ENCODE assay signal across 1 cellular context in the genomic region with DNA sequence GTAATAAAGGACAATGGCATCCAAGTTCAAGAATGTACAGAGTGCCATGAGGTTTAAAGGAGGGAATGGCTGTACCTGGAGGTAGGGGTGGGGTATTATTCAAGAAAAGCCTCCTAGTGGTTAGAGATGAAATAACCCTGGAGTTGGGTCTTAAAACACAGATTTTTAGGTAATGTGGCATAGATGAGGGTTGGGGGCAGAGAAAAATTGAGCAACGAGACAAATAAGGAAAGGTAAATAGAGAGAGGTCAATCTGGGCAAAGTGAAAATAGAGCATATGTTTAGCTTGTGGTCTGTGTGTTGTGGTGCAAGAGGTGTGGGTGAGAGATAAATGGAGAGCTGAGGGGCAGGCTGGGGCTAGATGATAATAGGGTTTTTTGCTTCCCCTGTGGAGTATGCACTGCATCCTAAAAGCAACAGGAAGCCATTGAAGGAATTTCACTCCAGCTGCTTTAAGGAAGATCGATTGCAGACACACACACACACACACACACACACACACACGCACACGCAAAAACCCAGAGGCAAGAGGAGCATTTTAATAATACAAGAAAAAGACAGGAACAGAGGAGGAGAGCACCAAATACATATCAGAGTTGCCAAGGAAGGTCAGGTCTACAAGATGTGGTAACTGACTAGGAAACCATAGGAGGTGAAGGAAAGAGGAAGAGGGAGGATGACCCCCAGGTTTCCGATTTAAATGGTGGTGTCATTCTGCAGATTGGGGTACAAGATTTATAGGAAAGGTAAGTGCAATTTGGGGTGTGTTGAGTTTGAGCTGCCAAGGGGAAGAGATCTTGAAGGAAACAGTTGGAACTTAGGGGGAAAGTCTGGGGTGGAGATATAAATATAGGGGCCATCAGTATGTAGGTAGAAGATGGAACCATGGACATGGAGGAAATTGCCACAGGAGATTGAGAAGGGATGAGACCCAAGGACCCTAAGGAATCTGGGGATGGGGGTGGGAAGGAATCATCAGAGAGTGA.
A peak's percentile ranks its signal among the peaks of the same experiment; 100 is the strongest.
TF ChIP-seq lines count a peak whose summit lies in the region.

No MANE protein-coding gene starts in this region.

TF ChIP-seq in HepG2, 621 proteins besides CTCF, POLR2A, EP300 and RAD21 (continued from another document and continues in another):
- TF ChIP-seq, protein P1, sequence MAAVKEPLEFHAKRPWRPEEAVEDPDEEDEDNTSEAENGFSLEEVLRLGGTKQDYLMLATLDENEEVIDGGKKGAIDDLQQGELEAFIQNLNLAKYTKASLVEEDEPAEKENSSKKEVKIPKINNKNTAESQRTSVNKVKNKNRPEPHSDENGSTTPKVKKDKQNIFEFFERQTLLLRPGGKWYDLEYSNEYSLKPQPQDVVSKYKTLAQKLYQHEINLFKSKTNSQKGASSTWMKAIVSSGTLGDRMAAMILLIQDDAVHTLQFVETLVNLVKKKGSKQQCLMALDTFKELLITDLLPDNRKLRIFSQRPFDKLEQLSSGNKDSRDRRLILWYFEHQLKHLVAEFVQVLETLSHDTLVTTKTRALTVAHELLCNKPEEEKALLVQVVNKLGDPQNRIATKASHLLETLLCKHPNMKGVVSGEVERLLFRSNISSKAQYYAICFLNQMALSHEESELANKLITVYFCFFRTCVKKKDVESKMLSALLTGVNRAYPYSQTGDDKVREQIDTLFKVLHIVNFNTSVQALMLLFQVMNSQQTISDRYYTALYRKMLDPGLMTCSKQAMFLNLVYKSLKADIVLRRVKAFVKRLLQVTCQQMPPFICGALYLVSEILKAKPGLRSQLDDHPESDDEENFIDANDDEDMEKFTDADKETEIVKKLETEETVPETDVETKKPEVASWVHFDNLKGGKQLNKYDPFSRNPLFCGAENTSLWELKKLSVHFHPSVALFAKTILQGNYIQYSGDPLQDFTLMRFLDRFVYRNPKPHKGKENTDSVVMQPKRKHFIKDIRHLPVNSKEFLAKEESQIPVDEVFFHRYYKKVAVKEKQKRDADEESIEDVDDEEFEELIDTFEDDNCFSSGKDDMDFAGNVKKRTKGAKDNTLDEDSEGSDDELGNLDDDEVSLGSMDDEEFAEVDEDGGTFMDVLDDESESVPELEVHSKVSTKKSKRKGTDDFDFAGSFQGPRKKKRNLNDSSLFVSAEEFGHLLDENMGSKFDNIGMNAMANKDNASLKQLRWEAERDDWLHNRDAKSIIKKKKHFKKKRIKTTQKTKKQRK (IDR thresholded peaks at IDR 0.05; ENCODE audit: low read length) = no peak
- TF ChIP-seq ZNF556 (CRISPR knock-in tag; IDR thresholded peaks at IDR 0.05; ENCODE audit: borderline replicate concordance) (peak; percentile 97), ZNF101 (CRISPR knock-in tag; IDR thresholded peaks at IDR 0.05; ENCODE audit: borderline replicate concordance, low read depth) (0 out of 2 replicates have a peak, but pooled peaks have one; percentile 69), ZNF784 (CRISPR knock-in tag; IDR thresholded peaks at IDR 0.05; ENCODE audit: borderline replicate concordance) (peak; percentile 86), HMG20A (CRISPR knock-in tag; IDR thresholded peaks at IDR 0.05; ENCODE audit: borderline replicate concordance) (peak; percentile 99), ZBTB25 (CRISPR knock-in tag; IDR thresholded peaks at IDR 0.05) (peak; percentile 97), IKZF5 (CRISPR knock-in tag; IDR thresholded peaks at IDR 0.05) (peak; percentile 97), HMGXB3 (CRISPR knock-in tag; IDR thresholded peaks at IDR 0.05; ENCODE audit: borderline replicate concordance) (0 out of 2 replicates have a peak, but pooled peaks have one; percentile 39), CCDC6 (CRISPR knock-in tag; IDR thresholded peaks at IDR 0.05) (peak; percentile 81; the same call in 1 of the 2 replicates), SIN3B (IDR thresholded peaks at IDR 0.05; ENCODE audit: low read length) (no peak), BATF2 (CRISPR knock-in tag; IDR thresholded peaks at IDR 0.05) (no peak), ZNF7 (CRISPR knock-in tag; IDR thresholded peaks at IDR 0.05) (no peak), MIER2 (CRISPR knock-in tag; IDR thresholded peaks at IDR 0.05) (peak; percentile 90), SMYD3 (CRISPR knock-in tag; IDR thresholded peaks at IDR 0.05) (peak; percentile 80; the same call in 1 of the 2 replicates), ZNF34 (CRISPR knock-in tag; IDR thresholded peaks at IDR 0.05; ENCODE audit: borderline replicate concordance) (peak; percentile 99), NFYB (CRISPR knock-in tag; IDR thresholded peaks at IDR 0.05) (peak; percentile 26; the same call in 1 of the 2 replicates), CCAR2 (optimal IDR thresholded peaks at IDR 0.05; ENCODE audit: low read depth, low read length) (peak; percentile 18), GZF1 (CRISPR knock-in tag; IDR thresholded peaks at IDR 0.05) (peak; percentile 34; the same call in 1 of the 2 replicates), SNAPC2 (CRISPR knock-in tag; IDR thresholded peaks at IDR 0.05) (peak; percentile 56; the same call in 1 of the 2 replicates), ZNF30 (CRISPR knock-in tag; IDR thresholded peaks at IDR 0.05) (no peak), ZNF710 (CRISPR knock-in tag; IDR thresholded peaks at IDR 0.05; ENCODE audit: borderline replicate concordance) (peak; percentile 99), NR2F1 (CRISPR knock-in tag; IDR thresholded peaks at IDR 0.05) (peak; percentile 97 to 98), RFX5 (IDR thresholded peaks at IDR 0.05; ENCODE audit: low read depth, low read length) (no peak), SIX4 (CRISPR knock-in tag; IDR thresholded peaks at IDR 0.05) (peak; percentile 94), ZNF607 (CRISPR knock-in tag; IDR thresholded peaks at IDR 0.05; ENCODE audit: borderline replicate concordance) (no peak; the same call in 1 of the 2 replicates), ZNF609 (CRISPR knock-in tag; IDR thresholded peaks at IDR 0.05; ENCODE audit: borderline replicate concordance) (peak; percentile 96), ATF7 (IDR thresholded peaks at IDR 0.05) (peak; percentile 56; the same call in 1 of the 2 replicates), ATF7 (CRISPR knock-in tag; IDR thresholded peaks at IDR 0.05) (peak; percentile 85; the same call in 1 of the 2 replicates), SIX1 (CRISPR knock-in tag; IDR thresholded peaks at IDR 0.05; ENCODE audit: borderline replicate concordance) (peak; percentile 90), ZNF260 (CRISPR knock-in tag; IDR thresholded peaks at IDR 0.05; ENCODE audit: borderline replicate concordance, low read depth) (no peak), PITX1 (CRISPR knock-in tag; IDR thresholded peaks at IDR 0.05) (peak; percentile 93)
- TF ChIP-seq, protein P2, sequence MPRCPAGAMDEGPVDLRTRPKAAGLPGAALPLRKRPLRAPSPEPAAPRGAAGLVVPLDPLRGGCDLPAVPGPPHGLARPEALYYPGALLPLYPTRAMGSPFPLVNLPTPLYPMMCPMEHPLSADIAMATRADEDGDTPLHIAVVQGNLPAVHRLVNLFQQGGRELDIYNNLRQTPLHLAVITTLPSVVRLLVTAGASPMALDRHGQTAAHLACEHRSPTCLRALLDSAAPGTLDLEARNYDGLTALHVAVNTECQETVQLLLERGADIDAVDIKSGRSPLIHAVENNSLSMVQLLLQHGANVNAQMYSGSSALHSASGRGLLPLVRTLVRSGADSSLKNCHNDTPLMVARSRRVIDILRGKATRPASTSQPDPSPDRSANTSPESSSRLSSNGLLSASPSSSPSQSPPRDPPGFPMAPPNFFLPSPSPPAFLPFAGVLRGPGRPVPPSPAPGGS (CRISPR knock-in tag; IDR thresholded peaks at IDR 0.05) = peak; percentile 86
